1 cellular context compared by ENCODE assay signal in genomic region chr2:183060500-183061231, GRCh38.
TF ChIP-seq lines count a peak whose summit lies in the region.

No MANE protein-coding gene starts in this region.

TF ChIP-seq in HepG2, 621 proteins besides CTCF, POLR2A, EP300 and RAD21 (continued from another document and continues in another):
- TF ChIP-seq PRDM15 (CRISPR knock-in tag; IDR thresholded peaks at IDR 0.05) (no peak), SIX4 (CRISPR knock-in tag; IDR thresholded peaks at IDR 0.05) (no peak), ZBTB42 (CRISPR knock-in tag; IDR thresholded peaks at IDR 0.05) (no peak), ZNF564 (CRISPR knock-in tag; IDR thresholded peaks at IDR 0.05) (no peak), KMT2A (CRISPR knock-in tag; IDR thresholded peaks at IDR 0.05) (no peak; the same call in 1 of the 2 replicates), EED (CRISPR knock-in tag; IDR thresholded peaks at IDR 0.05) (no peak), ZNF501 (CRISPR knock-in tag; IDR thresholded peaks at IDR 0.05) (peak; percentile 82), SMAD3 (CRISPR knock-in tag; IDR thresholded peaks at IDR 0.05) (no peak), ZNF367 (CRISPR knock-in tag; IDR thresholded peaks at IDR 0.05; ENCODE audit: borderline replicate concordance) (no peak), ZNF232 (CRISPR knock-in tag; IDR thresholded peaks at IDR 0.05; ENCODE audit: borderline replicate concordance) (no peak), KDM6A (CRISPR knock-in tag; IDR thresholded peaks at IDR 0.05; ENCODE audit: low read depth) (no peak), MED1 (CRISPR knock-in tag; IDR thresholded peaks at IDR 0.05) (no peak), ZNF800 (CRISPR knock-in tag; IDR thresholded peaks at IDR 0.05) (no peak), MED8 (CRISPR knock-in tag; IDR thresholded peaks at IDR 0.05; ENCODE audit: insufficient replicate concordance) (no peak), SMYD3 (CRISPR knock-in tag; IDR thresholded peaks at IDR 0.05) (no peak), ZMYM4 (CRISPR knock-in tag; IDR thresholded peaks at IDR 0.05) (peak; percentile 38; the same call in 1 of the 2 replicates), CSRNP2 (CRISPR knock-in tag; conservative IDR thresholded peaks at IDR 0.05; ENCODE audit: low read depth) (no peak), NR1H2 (CRISPR knock-in tag; IDR thresholded peaks at IDR 0.05; ENCODE audit: borderline replicate concordance, low read depth) (no peak), CBX1 (IDR thresholded peaks at IDR 0.05; ENCODE audit: low read depth) (no peak), ZNF234 (CRISPR knock-in tag; conservative IDR thresholded peaks at IDR 0.05) (no peak), BORCS8-MEF2B (CRISPR knock-in tag; IDR thresholded peaks at IDR 0.05) (peak; percentile 59; the same call in 1 of the 2 replicates), ZSCAN20 (CRISPR knock-in tag; IDR thresholded peaks at IDR 0.05; ENCODE audit: borderline replicate concordance) (no peak), ZNF775 (CRISPR knock-in tag; IDR thresholded peaks at IDR 0.05; ENCODE audit: borderline replicate concordance) (peak; percentile 95), CBX5 (CRISPR knock-in tag; IDR thresholded peaks at IDR 0.05; ENCODE audit: borderline replicate concordance) (no peak), ZNF703 (CRISPR knock-in tag; IDR thresholded peaks at IDR 0.05; ENCODE audit: borderline replicate concordance) (no peak), ZNF264 (CRISPR knock-in tag; IDR thresholded peaks at IDR 0.05) (no peak), SNAPC5 (CRISPR knock-in tag; IDR thresholded peaks at IDR 0.05; ENCODE audit: borderline replicate concordance) (no peak), ZBTB43 (CRISPR knock-in tag; conservative IDR thresholded peaks at IDR 0.05) (no peak), TGIF2 (CRISPR knock-in tag; IDR thresholded peaks at IDR 0.05) (no peak), ZNF720 (CRISPR knock-in tag; IDR thresholded peaks at IDR 0.05) (no peak), ZBTB1 (CRISPR knock-in tag; IDR thresholded peaks at IDR 0.05; ENCODE audit: borderline replicate concordance) (no peak), KDM1A (CRISPR knock-in tag; IDR thresholded peaks at IDR 0.05) (no peak), NR2F6 (IDR thresholded peaks at IDR 0.05) (no peak), NR2F6 (CRISPR knock-in tag; IDR thresholded peaks at IDR 0.05) (no peak), ZNF407 (CRISPR knock-in tag; IDR thresholded peaks at IDR 0.05; ENCODE audit: not compliant biosample characterization) (no peak), ZNF772 (CRISPR knock-in tag; IDR thresholded peaks at IDR 0.05) (no peak), ZNF543 (CRISPR knock-in tag; IDR thresholded peaks at IDR 0.05) (no peak), GABPA (IDR thresholded peaks at IDR 0.05; ENCODE audit: low read depth, low read length) (no peak), GABPA (CRISPR knock-in tag; IDR thresholded peaks at IDR 0.05; ENCODE audit: low read depth) (0 out of 2 replicates have a peak, but pooled peaks have one; percentile 13), ELF3 (CRISPR knock-in tag; IDR thresholded peaks at IDR 0.05) (no peak)
- TF ChIP-seq, protein P1, sequence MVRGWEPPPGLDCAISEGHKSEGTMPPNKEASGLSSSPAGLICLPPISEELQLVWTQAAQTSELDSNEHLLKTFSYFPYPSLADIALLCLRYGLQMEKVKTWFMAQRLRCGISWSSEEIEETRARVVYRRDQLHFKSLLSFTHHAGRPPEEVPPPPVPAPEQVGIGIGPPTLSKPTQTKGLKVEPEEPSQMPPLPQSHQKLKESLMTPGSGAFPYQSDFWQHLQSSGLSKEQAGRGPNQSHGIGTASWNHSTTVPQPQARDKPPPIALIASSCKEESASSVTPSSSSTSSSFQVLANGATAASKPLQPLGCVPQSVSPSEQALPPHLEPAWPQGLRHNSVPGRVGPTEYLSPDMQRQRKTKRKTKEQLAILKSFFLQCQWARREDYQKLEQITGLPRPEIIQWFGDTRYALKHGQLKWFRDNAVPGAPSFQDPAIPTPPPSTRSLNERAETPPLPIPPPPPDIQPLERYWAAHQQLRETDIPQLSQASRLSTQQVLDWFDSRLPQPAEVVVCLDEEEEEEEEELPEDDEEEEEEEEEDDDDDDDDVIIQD (CRISPR knock-in tag; IDR thresholded peaks at IDR 0.05; ENCODE audit: low read depth): no peak
- TF ChIP-seq, protein P2, sequence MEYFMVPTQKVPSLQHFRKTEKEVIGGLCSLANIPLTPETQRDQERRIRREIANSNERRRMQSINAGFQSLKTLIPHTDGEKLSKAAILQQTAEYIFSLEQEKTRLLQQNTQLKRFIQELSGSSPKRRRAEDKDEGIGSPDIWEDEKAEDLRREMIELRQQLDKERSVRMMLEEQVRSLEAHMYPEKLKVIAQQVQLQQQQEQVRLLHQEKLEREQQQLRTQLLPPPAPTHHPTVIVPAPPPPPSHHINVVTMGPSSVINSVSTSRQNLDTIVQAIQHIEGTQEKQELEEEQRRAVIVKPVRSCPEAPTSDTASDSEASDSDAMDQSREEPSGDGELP (IDR thresholded peaks at IDR 0.05; ENCODE audit: borderline replicate concordance, low read depth): no peak
- TF ChIP-seq, protein P3, sequence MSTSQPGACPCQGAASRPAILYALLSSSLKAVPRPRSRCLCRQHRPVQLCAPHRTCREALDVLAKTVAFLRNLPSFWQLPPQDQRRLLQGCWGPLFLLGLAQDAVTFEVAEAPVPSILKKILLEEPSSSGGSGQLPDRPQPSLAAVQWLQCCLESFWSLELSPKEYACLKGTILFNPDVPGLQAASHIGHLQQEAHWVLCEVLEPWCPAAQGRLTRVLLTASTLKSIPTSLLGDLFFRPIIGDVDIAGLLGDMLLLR (CRISPR knock-in tag; IDR thresholded peaks at IDR 0.05): no peak
- TF ChIP-seq, protein P4, sequence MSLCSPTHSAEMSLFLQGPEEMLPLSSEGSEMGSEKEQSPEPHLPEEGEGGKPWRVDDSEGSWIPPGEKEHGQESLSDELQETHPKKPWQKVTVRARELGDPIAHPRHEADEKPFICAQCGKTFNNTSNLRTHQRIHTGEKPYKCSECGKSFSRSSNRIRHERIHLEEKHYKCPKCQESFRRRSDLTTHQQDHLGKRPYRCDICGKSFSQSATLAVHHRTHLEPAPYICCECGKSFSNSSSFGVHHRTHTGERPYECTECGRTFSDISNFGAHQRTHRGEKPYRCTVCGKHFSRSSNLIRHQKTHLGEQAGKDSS (CRISPR knock-in tag; IDR thresholded peaks at IDR 0.05; ENCODE audit: borderline replicate concordance, low read depth): 0 out of 2 replicates have a peak, but pooled peaks have one; percentile 30
